ENCODE assay signal across 8 cellular contexts in genomic region chr3:149765762-149766334, GRCh38. TPM values are rescaled to one million over a fixed set of nuclear protein-coding genes. Genes with fewer than 3 reads are reported as not detected.
DNase-seq lines count a peak whose midpoint lies in the region; ATAC-seq and TF ChIP-seq lines count a peak whose summit lies in the region.

No MANE protein-coding gene starts in this region.

- no peaks in the 10 kb centered on the region for H4K20me1 ChIP-seq in smooth muscle cell (ENCODE audit: low read depth)

- H3K4me1 ChIP-seq in breast epithelium, result no peaks in the 10 kb centered on the region
- H3K4me1 ChIP-seq in smooth muscle cell (ENCODE audit: low read depth), result no peaks in the 10 kb centered on the region

- H3K9me3 Mint-ChIP-seq in MCF 10A (ENCODE audit: unreplicated experiment), result no peaks in the 10 kb centered on the region
- no peaks in the 10 kb centered on the region for H3K9me3 Mint-ChIP-seq in immature natural killer cell

- no peak overlapping the region for H3K4me3 ChIP-seq in breast epithelium
- H3K4me3 ChIP-seq in smooth muscle cell, result no peak overlapping the region

- H3K9me3 ChIP-seq in breast epithelium (no peaks in the 10 kb centered on the region), smooth muscle cell (replicated peaks; ENCODE audit: low read depth) (no peaks in the 10 kb centered on the region)

- H3K4me3 Mint-ChIP-seq in MCF 10A (ENCODE audit: unreplicated experiment) (no peak overlapping the region), immature natural killer cell (no peak overlapping the region)

- no TSS peak for BruUV-seq in MCF 10A (replicated peaks; lab: Mats Ljungman, UMichigan)

- no peaks in the 10 kb centered on the region for H3F3A ChIP-seq in smooth muscle cell (ENCODE audit: low read depth)

- intact Hi-C loops in MCF 10A (cut with micrococcal nuclease) (loop anchor here (1.0 to 10.0 kb wide), 4 partner anchors 42 to 456 kb away; no protein-coding TSS in a partner anchor), breast epithelium (cut with DNase I; ENCODE audit: low total_unique reads) (no loop called here)

- CTCF ChIA-PET in MCF 10A (lab: Yijun Ruan, JAX), result interaction anchor here (0.6 to 14.9 kb wide), 33 partner anchors 10 to 418 kb away, joined by 3 to 307 read pairs (median 3); partner anchors contain the start of genes ANKUB1 and COMMD2

- ATAC-seq in HG02763 (IDR thresholded peaks at IDR 0.05; ENCODE audit: unreplicated experiment), result no peak

- no peak overlapping the region for H3K27ac ChIP-seq in breast epithelium
- H3K27ac ChIP-seq in smooth muscle cell (ENCODE audit: low read depth), result no peak overlapping the region

- POLR2A ChIA-PET in MCF 10A (lab: Yijun Ruan, JAX), result interaction anchor here (0.7 to 5.5 kb wide), 5 partner anchors 14 to 48 kb away, joined by 3 to 30 read pairs (median 5); partner anchors contain the start of genes COMMD2 and RNF13

- H3K4me1 Mint-ChIP-seq in MCF 10A (ENCODE audit: insufficient read depth, unreplicated experiment) (no peaks in the 10 kb centered on the region), immature natural killer cell (no peaks in the 10 kb centered on the region)

- no peaks in the 10 kb centered on the region for H3K36me3 Mint-ChIP-seq in MCF 10A (ENCODE audit: insufficient read depth, unreplicated experiment)
- H3K36me3 Mint-ChIP-seq in immature natural killer cell, result no peaks in the 10 kb centered on the region

- DNase-seq in MCF 10A (ENCODE audit: unreplicated experiment) (peak; percentile 34), breast epithelium (ENCODE audit: low spot score in 2 of 2) (no peak), OCI-M1 (lab: John Stamatoyannopoulos, UW) (peak; percentile 45), fibroblast of gingiva (ENCODE audit: low read depth) (peak; percentile 26), smooth muscle cell (lab: John Stamatoyannopoulos, UW; ENCODE audit: unreplicated experiment) (no peak), immature natural killer cell (no peak), NCI-H2107 treated with DMSO at 0.1 percent for 48 hours (lab: John Stamatoyannopoulos, UW; ENCODE audit: unreplicated experiment) (no peak)

- H3K79me2 ChIP-seq in smooth muscle cell (ENCODE audit: low read depth), result no peaks in the 10 kb centered on the region

- WGBS in smooth muscle cell (ENCODE audit: low lambda C conversion rate), result 55% methylated on average over 2 of the region's 2 CpGs

- no peak overlapping the region for H3K27ac Mint-ChIP-seq in MCF 10A (ENCODE audit: low read depth, unreplicated experiment)
- H3K27ac Mint-ChIP-seq in immature natural killer cell, result no peak overlapping the region

- H3K36me3 ChIP-seq in breast epithelium (no peaks in the 10 kb centered on the region), smooth muscle cell (ENCODE audit: low read depth) (no peaks in the 10 kb centered on the region)

- H3K27me3 Mint-ChIP-seq in MCF 10A (ENCODE audit: insufficient read depth, unreplicated experiment) (no peaks in the 10 kb centered on the region), immature natural killer cell (ENCODE audit: low read depth in 3 of 3) (peaks cover 1 to 8% (median 5%) of the 10 kb centered on the region in 3 donors)

- no peak overlapping the region for H3K4me2 ChIP-seq in smooth muscle cell

- H3K9ac ChIP-seq in smooth muscle cell (ENCODE audit: low read depth), result no peak overlapping the region

- no peak for TF ChIP-seq POLR2A in breast epithelium (IDR thresholded peaks at IDR 0.05)

- TF ChIP-seq CTCF in MCF 10A (IDR thresholded peaks at IDR 0.05; ENCODE audit: unreplicated experiment), result peak; percentile 49
- peak in 1 of 3 donors; percentile 32 for TF ChIP-seq CTCF in breast epithelium (IDR thresholded peaks at IDR 0.05)
- peak; percentile 40 for TF ChIP-seq CTCF in smooth muscle cell (IDR thresholded peaks at IDR 0.05; ENCODE audit: borderline replicate concordance, insufficient read depth, poor library complexity, severe bottlenecking)

- no peaks in the 10 kb centered on the region for H3K27me3 ChIP-seq in breast epithelium
- H3K27me3 ChIP-seq in smooth muscle cell (ENCODE audit: low read depth), result peaks cover 30% of the 10 kb centered on the region

- H2AFZ ChIP-seq in smooth muscle cell (ENCODE audit: low read depth), result no peak overlapping the region

RNA-seq across cellular contexts. Expression of gene COMMD2, which starts 13.6 kb away (rescaled TPM):
- total RNA-seq in MCF 10A (2022) (51.2 and 60.4 TPM in 2 replicates), breast epithelium (10 to 100 TPM; 26.2 to 38.8 (median 26.4) TPM), smooth muscle cell (52.0 and 56.3 TPM in 2 replicates)
- polyA plus RNA-seq in smooth muscle cell (38.9 and 47.5 TPM in 2 replicates), immature natural killer cell (10 to 100 TPM; 62.7 to 83.5 (median 80.9) TPM)

RNA-seq across cellular contexts. Expression of gene ANKUB1, which starts 26.5 kb away (rescaled TPM):
- total RNA-seq in MCF 10A (2022), result not detected in 2 replicates
- not detected for total RNA-seq in breast epithelium
- total RNA-seq in smooth muscle cell, result not detected in 2 replicates
- not detected in 2 replicates for polyA plus RNA-seq in smooth muscle cell
- polyA plus RNA-seq in immature natural killer cell, result not detected

RNA-seq across cellular contexts. Expression of gene RNF13, which starts 47.2 kb away (rescaled TPM):
- total RNA-seq in MCF 10A (2022) (36.5 and 40.4 TPM in 2 replicates), breast epithelium (100 to 1,000 TPM in 2 of 3 donors, 10 to 100 TPM in 1; 95.0 to 142 (median 114) TPM), smooth muscle cell (72.7 and 81.9 TPM in 2 replicates)
- polyA plus RNA-seq in smooth muscle cell (46.1 and 64.2 TPM in 2 replicates), immature natural killer cell (100 to 1,000 TPM; 116 to 145 (median 142) TPM)

Comparison
In these comparisons a context has a peak if more than half of its experiments do, and no peak if none do; other contexts are left out.
1. DNase-seq: peak in MCF 10A (single experiment), OCI-M1 (single experiment) and fibroblast of gingiva (single experiment); none in breast epithelium (0 of 2), smooth muscle cell (single experiment), immature natural killer cell (0 of 3) and NCI-H2107 treated with DMSO at 0.1 percent for 48 hours (single experiment).